In the genomic region with DNA sequence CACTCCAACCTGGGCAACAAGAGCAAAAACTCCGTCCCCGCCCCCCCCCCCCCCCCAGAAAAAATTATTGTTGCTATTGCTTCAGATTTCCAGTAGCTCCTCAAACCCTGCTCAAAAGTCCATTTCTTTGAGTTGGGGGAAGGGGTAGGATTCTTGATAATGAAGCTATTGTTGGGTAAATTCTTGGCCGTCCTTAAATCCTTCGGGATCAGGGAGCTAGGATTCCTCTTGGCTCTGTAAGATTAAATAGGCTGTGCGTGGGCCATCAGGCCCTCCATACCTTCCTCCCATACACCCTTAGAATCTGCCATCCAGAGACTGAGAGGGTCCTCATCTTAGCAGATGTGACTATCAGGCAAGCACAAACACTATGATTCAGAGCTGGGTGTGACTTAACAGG, we compare ENCODE assay signal across 29 cellular contexts.
"Had no signal": no experiment of that assay in that cellular context is flagged by ENCODE, and none has a peak within 500 bp of the region (broad histone marks: within the 10 kb centered on the region; RNA-seq: fewer than 3 reads in every experiment).

No MANE protein-coding gene starts in this region.

- DNase-seq: activated B cell treated with CpG ODN at 0.5 μM for 24 hours; activated CD4-positive, alpha-beta T cell treated with anti-CD3 and anti-CD28 coated beads for 1 hour; activated CD4-positive, alpha-beta T cell treated with anti-CD3 and anti-CD28 coated beads, Interleukin-2, amount 10 ng/mL, durations not matched to agents 24 days and 14 days; activated CD4-positive, alpha-beta T cell treated with anti-CD3 and anti-CD28 coated beads, Interleukin-2, amount 50 U/mL, for 48 hours; activated CD8-positive, alpha-beta memory T cell treated with anti-CD3 and anti-CD28 coated beads, Interleukin-2, amount 10 ng/mL, durations not matched to agents 7 days and 5 days; activated effector memory CD4-positive, alpha-beta T cell treated with anti-CD3 and anti-CD28 coated beads, Interleukin-2, amount 50 U/mL, for 16 hours; activated naive CD4-positive, alpha-beta T cell treated with Interleukin-2 at 50 U/mL for 16 hours; activated naive CD8-positive, alpha-beta T cell treated with anti-CD3 and anti-CD28 coated beads, Interleukin-2, amount 50 U/mL, for 24 hours; activated T-cell treated with anti-CD3 and anti-CD28 coated beads, Interleukin-2, amount 50 U/mL, for 24 hours; amygdala; NCI-H1092; NCI-H1417; NCI-H1930; NCI-H2171; NCI-H2227 treated with DMSO at 0.1 percent for 48 hours; NCI-H526; NCI-H774; OCI-M1; Right ventricle myocardium superior; RPMI8226; SJCRH30; SW 1271 had no signal

- H3K27me3 ChIP-seq: SJCRH30 had no signal

- H3K4me3 ChIP-seq: SJCRH30 had no signal

- H3K4me1 Mint-ChIP-seq: activated B cell treated with CpG ODN at 0.5 μM for 24 hours had no signal

- H3K27ac Mint-ChIP-seq: activated B cell treated with CpG ODN at 0.5 μM for 24 hours; activated CD4-positive, alpha-beta T cell treated with anti-CD3 and anti-CD28 coated beads, Interleukin-2, amount 10 ng/mL, durations not matched to agents 24 days and 14 days; activated CD8-positive, alpha-beta memory T cell treated with anti-CD3 and anti-CD28 coated beads, Interleukin-2, amount 10 ng/mL, durations not matched to agents 7 days and 5 days; activated naive CD4-positive, alpha-beta T cell treated with anti-CD3 and anti-CD28 coated beads, Interleukin-2, amount 50 U/mL, for 72 hours; activated naive CD8-positive, alpha-beta T cell treated with anti-CD3 and anti-CD28 coated beads, Interleukin-2, amount 50 U/mL, for 24 hours; activated T-cell treated with anti-CD3 and anti-CD28 coated beads, Interleukin-2, amount 50 U/mL, for 24 hours; activated T-helper 1 cell treated with anti-CD3 and anti-CD28 coated beads, Interleukin-12 subunit alpha, Interleukin-12 subunit beta, Interleukin-2, Interleukin-4 antibody, amounts not matched to agents 30 ng/mL and 10 ng/mL and 1 ng/mL, durations not matched to agents 14 hours and 24 hours and 36 hours had no signal

- H3K9me3 Mint-ChIP-seq: activated B cell treated with CpG ODN at 0.5 μM for 24 hours; activated CD4-positive, alpha-beta T cell treated with anti-CD3 and anti-CD28 coated beads, Interleukin-2, amount 10 ng/mL, durations not matched to agents 24 days and 14 days; activated naive CD4-positive, alpha-beta T cell treated with anti-CD3 and anti-CD28 coated beads, Interleukin-2, amount 50 U/mL, for 72 hours; activated naive CD8-positive, alpha-beta T cell treated with anti-CD3 and anti-CD28 coated beads, Interleukin-2, amount 50 U/mL, for 24 hours; activated T-cell treated with anti-CD3 and anti-CD28 coated beads, Interleukin-2, amount 50 U/mL, for 24 hours; activated T-helper 1 cell treated with anti-CD3 and anti-CD28 coated beads, Interleukin-12 subunit alpha, Interleukin-12 subunit beta, Interleukin-2, Interleukin-4 antibody, amounts not matched to agents 30 ng/mL and 10 ng/mL and 1 ng/mL, durations not matched to agents 14 hours and 24 hours and 36 hours had no signal

- H3K27me3 Mint-ChIP-seq: activated naive CD8-positive, alpha-beta T cell treated with anti-CD3 and anti-CD28 coated beads, Interleukin-2, amount 50 U/mL, for 24 hours; activated T-cell treated with anti-CD3 and anti-CD28 coated beads, Interleukin-2, amount 50 U/mL, for 24 hours; brain had no signal

- H3K4me1 ChIP-seq: SJCRH30 had no signal

- FAIRE-seq: astrocyte, colon had no signal

- H3K4me3 Mint-ChIP-seq: activated B cell treated with CpG ODN at 0.5 μM for 24 hours; activated CD4-positive, alpha-beta T cell treated with anti-CD3 and anti-CD28 coated beads, Interleukin-2, amount 10 ng/mL, durations not matched to agents 24 days and 14 days; activated CD8-positive, alpha-beta memory T cell treated with anti-CD3 and anti-CD28 coated beads, Interleukin-2, amount 10 ng/mL, durations not matched to agents 7 days and 5 days; activated naive CD8-positive, alpha-beta T cell treated with anti-CD3 and anti-CD28 coated beads, Interleukin-2, amount 50 U/mL, for 24 hours; activated T-cell treated with anti-CD3 and anti-CD28 coated beads, Interleukin-2, amount 50 U/mL, for 24 hours; activated T-helper 1 cell treated with anti-CD3 and anti-CD28 coated beads, Interleukin-12 subunit alpha, Interleukin-12 subunit beta, Interleukin-2, Interleukin-4 antibody, amounts not matched to agents 30 ng/mL and 10 ng/mL and 1 ng/mL, durations not matched to agents 14 hours and 24 hours and 36 hours; brain had no signal

- H3K9me3 ChIP-seq: SJCRH30 had no signal

- H3K27ac ChIP-seq: SJCRH30 had no signal

- ATAC-seq: activated CD8-positive, alpha-beta memory T cell treated with anti-CD3 and anti-CD28 coated beads, Interleukin-2, amount 10 ng/mL, durations not matched to agents 7 days and 5 days; activated naive CD4-positive, alpha-beta T cell treated with anti-CD3 and anti-CD28 coated beads, Interleukin-2, amount 50 U/mL, for 72 hours; activated naive CD8-positive, alpha-beta T cell treated with anti-CD3 and anti-CD28 coated beads, Interleukin-2, amount 50 U/mL, for 24 hours; Panc1; SK-N-SH treated with all-trans-retinoic acid at 6 μM for 48 hours had no signal
